8 cellular contexts compared by ENCODE assay signal in genomic region chr16:70695351-70696070, GRCh38. TPM values are rescaled to one million over a fixed set of nuclear protein-coding genes. Genes with fewer than 3 reads are reported as not detected.
A peak's percentile ranks its signal among the peaks of the same experiment; 100 is the strongest.
DNase-seq lines count a peak whose midpoint lies in the region; ATAC-seq and TF ChIP-seq lines count a peak whose summit lies in the region.

No MANE protein-coding gene starts in this region.

- no peaks in the 10 kb centered on the region for H4K20me1 ChIP-seq in OCI-LY7 (ENCODE audit: insufficient read depth, low read length)

- H3K36me3 ChIP-seq in OCI-LY7 (ENCODE audit: insufficient read depth, low read length) (peaks cover 8% of the 10 kb centered on the region; the same call in 1 of the 2 replicates), esophagus squamous epithelium (peaks cover 0 to 6% (median 0%) of the 10 kb centered on the region in 3 donors), gastrocnemius medialis (no peaks in the 10 kb centered on the region)

- POLR2A ChIA-PET in OCI-LY7 (lab: Charles Lee): interaction anchor here (0.6 kb wide), 1 partner anchor 287 kb away, joined by 4 read pairs; no protein-coding TSS in a partner anchor

- BruUV-seq in OCI-LY7 (replicated peaks; lab: Mats Ljungman, UMichigan): no TSS peak

- CTCF ChIA-PET in OCI-LY7 (lab: Charles Lee; ENCODE audit: unreplicated experiment): no interaction called here

- H3K9me2 ChIP-seq in OCI-LY7 (ENCODE audit: insufficient read depth, low read length): no peaks in the 10 kb centered on the region

- ATAC-seq in gastrocnemius medialis (peak; percentile 14 to 32), GM18517 (IDR thresholded peaks at IDR 0.05; ENCODE audit: unreplicated experiment) (no peak), HG03045 (IDR thresholded peaks at IDR 0.05; ENCODE audit: unreplicated experiment) (no peak)

- intact Hi-C loops in OCI-LY7 (cut with micrococcal nuclease; ENCODE audit: unreplicated experiment): no loop called here
- intact Hi-C loops in esophagus squamous epithelium (cut with DNase I): no loop called here
- intact Hi-C loops in gastrocnemius medialis (cut with DNase I; ENCODE audit: low total_unique reads): no loop called here

- H2AFZ ChIP-seq in OCI-LY7 (ENCODE audit: low read length): no peak overlapping the region

- H3K4me3 ChIP-seq in OCI-LY7 (ENCODE audit: low read depth, low read length, poor library complexity, severe bottlenecking) (no peak overlapping the region), esophagus squamous epithelium (no peak overlapping the region), gastrocnemius medialis (no peak overlapping the region)

- in situ Hi-C loops in gastrocnemius medialis (cut with MboI; ENCODE audit: low sequenced_read_pairs in 4 of 4): no loop called here

- WGBS in esophagus squamous epithelium, 2 donors: 63 to 65% methylated on average over 5 to 6 of the region's 12 CpGs

- no peak overlapping the region for H3K27ac ChIP-seq in OCI-LY7 (ENCODE audit: low read depth, low read length, poor library complexity, severe bottlenecking)
- H3K27ac ChIP-seq in esophagus squamous epithelium: peak overlapping the region; percentile 85 to 95 (median 87)
- peak overlapping the region; percentile 88 to 97 (median 94) for H3K27ac ChIP-seq in gastrocnemius medialis

- TF ChIP-seq POLR2A in esophagus squamous epithelium (IDR thresholded peaks at IDR 0.05): no peak
- TF ChIP-seq POLR2A in gastrocnemius medialis (IDR thresholded peaks at IDR 0.05): peak; percentile 30 to 31

- H3K9me3 ChIP-seq in OCI-LY7 (ENCODE audit: low read length) (no peaks in the 10 kb centered on the region), esophagus squamous epithelium (no peaks in the 10 kb centered on the region), gastrocnemius medialis (no peaks in the 10 kb centered on the region)

- DNase-seq in H4 (ENCODE audit: low spot score) (peak; percentile 44), OCI-LY7 (ENCODE audit: low spot score) (peak; percentile 19), esophagus squamous epithelium (lab: John Stamatoyannopoulos, UW) (no peak), gastrocnemius medialis (peak; percentile 56 to 84), medulla oblongata (ENCODE audit: extremely low spot score) (no peak), amniotic stem cell (lab: John Stamatoyannopoulos, UW) (no peak)

- H3K79me2 ChIP-seq in OCI-LY7 (ENCODE audit: insufficient read depth, low read depth, low read length): no peaks in the 10 kb centered on the region

- H3K4me2 ChIP-seq in OCI-LY7 (ENCODE audit: low read length): no peak overlapping the region

- no peaks in the 10 kb centered on the region for H3K27me3 ChIP-seq in esophagus squamous epithelium
- H3K27me3 ChIP-seq in gastrocnemius medialis: no peaks in the 10 kb centered on the region

- TF ChIP-seq CTCF in OCI-LY7 (conservative IDR thresholded peaks at IDR 0.05; ENCODE audit: low read length) (no peak), esophagus squamous epithelium (IDR thresholded peaks at IDR 0.05) (peak in 1 of 6 experiments; percentile 39), gastrocnemius medialis (IDR thresholded peaks at IDR 0.05 in 4 of 5, conservative IDR thresholded peaks at IDR 0.05 in 1 of 5) (peak in 2 of 5 experiments; percentile 18 to 25)

- H3K4me1 ChIP-seq in OCI-LY7 (ENCODE audit: insufficient read depth, low read length, poor library complexity, severe bottlenecking) (peaks cover 6% of the 10 kb centered on the region), esophagus squamous epithelium (peaks cover 85 to 100% (median 98%) of the 10 kb centered on the region in 3 donors), gastrocnemius medialis (peaks cover 77 to 90% of the 10 kb centered on the region in 2 donors)

RNA-seq across cellular contexts. Expression of gene MTSS2, which starts 9.7 kb away (rescaled TPM):
- total RNA-seq in H4 (2014; rRNA removed; shearing (Covaris generic)): 8.6 and 13.9 TPM in 2 replicates
- 0.05 and 0.19 TPM in 2 replicates for total RNA-seq in OCI-LY7 (2014; rRNA removed; shearing (Covaris generic))
- 0.17 and 0.33 TPM in 2 replicates for total RNA-seq in OCI-LY7 (2022)
- total RNA-seq in esophagus squamous epithelium: 10 to 100 TPM; 15.5 to 39.7 (median 27.5) TPM
- 100 to 1,000 TPM in 1 of 4 donors, 10 to 100 TPM in 3; 42.6 to 160 (median 93.9) TPM for total RNA-seq in gastrocnemius medialis

RNA-seq across cellular contexts. Expression of gene IL34, which starts 49.2 kb away (rescaled TPM):
- not detected in 2 replicates for total RNA-seq in H4 (2014; rRNA removed; shearing (Covaris generic))
- total RNA-seq in OCI-LY7 (2014; rRNA removed; shearing (Covaris generic)): not detected in 2 replicates
- not detected in 2 replicates for total RNA-seq in OCI-LY7 (2022)
- 10 to 100 TPM in 2 of 4 donors, 1 to 10 TPM in 2; 3.2 to 26.6 (median 9.1) TPM for total RNA-seq in esophagus squamous epithelium
- 10 to 100 TPM in 3 of 4 donors, under 1 TPM in 1; 0.71 to 93.0 (median 22.1) TPM for total RNA-seq in gastrocnemius medialis

Comparison
In these comparisons a context has a peak if more than half of its experiments do, and no peak if none do; other contexts are left out.
1. DNase-seq: peak in H4 (single experiment), OCI-LY7 (single experiment) and gastrocnemius medialis (2 of 2); none in esophagus squamous epithelium (single experiment), medulla oblongata (single experiment) and amniotic stem cell (single experiment).
2. POLR2A ChIP-seq: peak in gastrocnemius medialis (2 of 2); none in esophagus squamous epithelium (0 of 4).
3. ATAC-seq: peak in gastrocnemius medialis (2 of 2); none in GM18517 (single experiment) and HG03045 (single experiment).